ENCODE assay signal across 17 cellular contexts in genomic region chr18:34764451-34764850, GRCh38. TPM values are rescaled to one million over a fixed set of nuclear protein-coding genes. Genes with fewer than 3 reads are reported as not detected.
"Had no signal": no experiment of that assay in that cellular context is flagged by ENCODE, and none has a peak within 500 bp of the region (broad histone marks: within the 10 kb centered on the region; RNA-seq: fewer than 3 reads in every experiment).

No MANE protein-coding gene starts in this region.

- H3K27ac Mint-ChIP-seq: activated B cell treated with CpG ODN at 0.5 μM for 24 hours; activated CD8-positive, alpha-beta T cell treated with anti-CD3 and anti-CD28 coated beads for 36 hours; activated naive CD8-positive, alpha-beta T cell treated with anti-CD3 and anti-CD28 coated beads for 36 hours; naive thymus-derived CD8-positive, alpha-beta T cell; stimulated activated naive B cell treated with anti-CD40 and anti-IgM and Interleukin-4, amounts not matched to agents 10 μg/mL and 1 μg/mL and 100 μg/mL, for 72 hours; T-helper 1 cell treated with Interleukin-12 subunit alpha and Interleukin-12 subunit beta and Interleukin-4 antibody, amounts not matched to agents 30 μg/mL and 1 μg/mL, for 36 hours had no signal

- H3K27me3 ChIP-seq: hepatocyte, left lung, tibial artery, uterus had no signal

- H3K36me3 Mint-ChIP-seq: activated naive CD8-positive, alpha-beta T cell treated with anti-CD3 and anti-CD28 coated beads for 36 hours; naive thymus-derived CD8-positive, alpha-beta T cell; stimulated activated naive B cell treated with anti-CD40 and anti-IgM and Interleukin-4, amounts not matched to agents 10 μg/mL and 1 μg/mL and 100 μg/mL, for 72 hours had no signal

- H3K4me1 Mint-ChIP-seq: activated B cell treated with CpG ODN at 0.5 μM for 24 hours; activated naive CD8-positive, alpha-beta T cell treated with anti-CD3 and anti-CD28 coated beads for 36 hours; naive thymus-derived CD8-positive, alpha-beta T cell; stimulated activated naive B cell treated with anti-CD40 and anti-IgM and Interleukin-4, amounts not matched to agents 10 μg/mL and 1 μg/mL and 100 μg/mL, for 72 hours had no signal

- H3K27ac ChIP-seq: hepatocyte, left lung, tibial artery, uterus had no signal

- H3K4me3 ChIP-seq: hepatocyte, left lung, tibial artery, uterus had no signal

- H3K27me3 Mint-ChIP-seq: activated B cell treated with CpG ODN at 0.5 μM for 24 hours had no signal

- H3K36me3 ChIP-seq: left lung, uterus had no signal

- DNase-seq: activated B cell treated with CpG ODN at 0.5 μM for 24 hours; activated CD4-positive, alpha-beta T cell treated with anti-CD3 and anti-CD28 coated beads for 48 hours; activated CD8-positive, alpha-beta T cell treated with anti-CD3 and anti-CD28 coated beads for 36 hours; activated naive CD8-positive, alpha-beta T cell treated with anti-CD3 and anti-CD28 coated beads for 36 hours; activated T-cell treated with anti-CD3 and anti-CD28 coated beads, Interleukin-2, amount 50 U/mL, for 48 hours; amygdala; effector memory CD4-positive, alpha-beta T cell; left lung; mammary epithelial cell; naive thymus-derived CD8-positive, alpha-beta T cell; retina; stimulated activated CD4-positive, alpha-beta T cell treated with anti-CD3 and anti-CD28 coated beads, Interleukin-2, amount 100 ng/mL, for 48 hours; stimulated activated naive B cell treated with anti-CD40 and anti-IgM and Interleukin-4, amounts not matched to agents 10 μg/mL and 1 μg/mL and 100 μg/mL, for 72 hours; tibial artery; uterus had no signal

- H3K9me3 ChIP-seq: left lung, tibial artery, uterus had no signal

- H3K9me3 Mint-ChIP-seq: activated B cell treated with CpG ODN at 0.5 μM for 24 hours; activated CD8-positive, alpha-beta T cell treated with anti-CD3 and anti-CD28 coated beads for 36 hours; activated naive CD8-positive, alpha-beta T cell treated with anti-CD3 and anti-CD28 coated beads for 36 hours; stimulated activated naive B cell treated with anti-CD40 and anti-IgM and Interleukin-4, amounts not matched to agents 10 μg/mL and 1 μg/mL and 100 μg/mL, for 72 hours; T-helper 1 cell treated with Interleukin-12 subunit alpha and Interleukin-12 subunit beta and Interleukin-4 antibody, amounts not matched to agents 30 μg/mL and 1 μg/mL, for 36 hours had no signal

- H3K4me3 Mint-ChIP-seq: activated B cell treated with CpG ODN at 0.5 μM for 24 hours; activated CD8-positive, alpha-beta T cell treated with anti-CD3 and anti-CD28 coated beads for 36 hours; activated naive CD8-positive, alpha-beta T cell treated with anti-CD3 and anti-CD28 coated beads for 36 hours; naive thymus-derived CD8-positive, alpha-beta T cell; stimulated activated naive B cell treated with anti-CD40 and anti-IgM and Interleukin-4, amounts not matched to agents 10 μg/mL and 1 μg/mL and 100 μg/mL, for 72 hours; T-helper 1 cell treated with Interleukin-12 subunit alpha and Interleukin-12 subunit beta and Interleukin-4 antibody, amounts not matched to agents 30 μg/mL and 1 μg/mL, for 36 hours had no signal

- ATAC-seq: activated CD8-positive, alpha-beta T cell treated with anti-CD3 and anti-CD28 coated beads for 36 hours; left lung; naive thymus-derived CD8-positive, alpha-beta T cell; stimulated activated naive B cell treated with anti-CD40 and anti-IgM and Interleukin-4, amounts not matched to agents 10 μg/mL and 1 μg/mL and 100 μg/mL, for 72 hours had no signal

RNA-seq across cellular contexts. Expression of gene DTNA, which starts 54.4 kb away (rescaled TPM):
- total RNA-seq: activated B cell treated with CpG ODN at 0.5 μM for 24 hours; naive thymus-derived CD8-positive, alpha-beta T cell had no signal
- polyA plus RNA-seq: naive thymus-derived CD8-positive, alpha-beta T cell had no signal
